15 cellular contexts compared by ENCODE assay signal in genomic region chr15:91270747-91271146, GRCh38.
DNase-seq lines count a peak whose midpoint lies in the region; FAIRE-seq and TF ChIP-seq lines count a peak whose summit lies in the region.
"Had no signal": no experiment of that assay in that cellular context is flagged by ENCODE, and none has a peak within 500 bp of the region (broad histone marks: within the 10 kb centered on the region; RNA-seq: fewer than 3 reads in every experiment).

No MANE protein-coding gene starts in this region.

- peak overlapping the region; percentile 13 for H3K18ac ChIP-seq in neuronal stem cell (ENCODE audit: low read length)

- H3K4me2 ChIP-seq in neuronal stem cell (ENCODE audit: insufficient read depth, low read length, poor library complexity, severe bottlenecking), result no peak overlapping the region
- H3K4me2 ChIP-seq: GM23338 had no signal

- no peak overlapping the region for H2BK5ac ChIP-seq in neuronal stem cell (ENCODE audit: low read length)

- H3K9ac ChIP-seq in neuronal stem cell (ENCODE audit: low read depth, low read length, poor library complexity), result no peak overlapping the region

- H3K14ac ChIP-seq in neuronal stem cell (ENCODE audit: low read length), result no peak overlapping the region

- no peak overlapping the region for H2AK5ac ChIP-seq in neuronal stem cell (ENCODE audit: low read depth, low read length)

- DNase-seq in bronchial epithelial cell (ENCODE audit: low read depth) (no peak), neuronal stem cell (ENCODE audit: low spot score) (no peak), urothelium cell line (ENCODE audit: low spot score) (no peak), HT-29 (ENCODE audit: low spot score) (no peak), COR-L47 (lab: John Stamatoyannopoulos, UW) (no peak)
- DNase-seq in stimulated activated CD4-positive, alpha-beta T cell treated with anti-CD3 and anti-CD28 coated beads, Interleukin-2, amount 100 ng/mL, for 48 hours, result no peak
- DNase-seq: Caco-2; CD4-positive, alpha-beta memory T cell; DMS79; EL; GDM1; HFFc6 had no signal

- peak; percentile 98 for FAIRE-seq in bronchial epithelial cell (lab: Jason Lieb, UNC)
- FAIRE-seq in urothelium cell line (lab: Jason Lieb, UNC), result peak; percentile 20
- FAIRE-seq: GM12878 had no signal

- no peaks in the 10 kb centered on the region for H3K79me1 ChIP-seq in neuronal stem cell (ENCODE audit: low read depth, low read length)

- no peak overlapping the region for H3K27ac ChIP-seq in neuronal stem cell (replicated peaks; ENCODE audit: low read length)

- H2BK120ac ChIP-seq in neuronal stem cell (ENCODE audit: low read depth, low read length), result no peak overlapping the region

- H2BK15ac ChIP-seq in neuronal stem cell (ENCODE audit: low read length), result no peak overlapping the region

- no peak for TF ChIP-seq CTCF in bronchial epithelial cell (IDR thresholded peaks at IDR 0.05; ENCODE audit: insufficient read depth, low read length, severe bottlenecking)

- H3K27me3 ChIP-seq in bronchial epithelial cell (ENCODE audit: control insufficient read depth, insufficient read depth, low read length) (no peaks in the 10 kb centered on the region), neuronal stem cell (ENCODE audit: control insufficient read depth in 3 of 3, insufficient read depth in 3 of 3, low read depth in 1 of 3, low read length in 3 of 3) (peaks cover 0 to 2% (median 0%) of the 10 kb centered on the region in 3 experiments)

- no peaks in the 10 kb centered on the region for H3K9me3 ChIP-seq in neuronal stem cell (replicated peaks in 1 of 2; ENCODE audit: control insufficient read depth in 2 of 2, insufficient read depth in 1 of 2, low read depth in 1 of 2, low read length in 2 of 2)
- H3K9me3 ChIP-seq: Caco-2, HAP-1 had no signal

- H3K36me3 ChIP-seq in bronchial epithelial cell (ENCODE audit: control insufficient read depth, insufficient read depth, low read length) (no peaks in the 10 kb centered on the region), neuronal stem cell (replicated peaks in 1 of 2; ENCODE audit: control insufficient read depth in 2 of 2, insufficient read depth in 2 of 2, low read length in 2 of 2) (no peaks in the 10 kb centered on the region)
- H3K36me3 ChIP-seq: HAP-1 had no signal

- no peaks in the 10 kb centered on the region for H3K4me1 ChIP-seq in neuronal stem cell (ENCODE audit: control insufficient read depth in 2 of 2, insufficient read depth in 1 of 2, low read depth in 1 of 2, low read length in 2 of 2)
- H3K4me1 ChIP-seq: Caco-2, HAP-1 had no signal

- H4K91ac ChIP-seq in neuronal stem cell (ENCODE audit: low read depth, low read length, poor library complexity), result no peak overlapping the region

- no peak overlapping the region for H3K23ac ChIP-seq in neuronal stem cell (ENCODE audit: low read depth, low read length, poor library complexity)

- no CpG with 5 or more reads among the region's 15 CpGs for WGBS in neuronal stem cell (ENCODE audit: extremely low coverage in 2 of 2, insufficient read length in 2 of 2, insufficient replicate concordance in 1 of 2), 2 donors

- H2AFZ ChIP-seq in neuronal stem cell (ENCODE audit: low read length), result no peak overlapping the region
- H2AFZ ChIP-seq: GM23338 had no signal

- H3K4ac ChIP-seq in neuronal stem cell (ENCODE audit: low read length), result no peak overlapping the region

- H3K4me3 ChIP-seq in bronchial epithelial cell (ENCODE audit: low read depth, low read length), result no peak overlapping the region
- H3K4me3 ChIP-seq in neuronal stem cell (ENCODE audit: low read length in 2 of 2), result no peak overlapping the region
- H3K4me3 ChIP-seq: GM12878, GM23338, HAP-1 had no signal

- no peak overlapping the region for H2BK12ac ChIP-seq in neuronal stem cell (ENCODE audit: low read length)

- no peak overlapping the region for H4K8ac ChIP-seq in neuronal stem cell (ENCODE audit: low read depth, low read length)
